In genomic region chr7:157047148-157047547, GRCh38 we compare ENCODE assay signal across 17 cellular contexts. TPM values are rescaled to one million over a fixed set of nuclear protein-coding genes. Genes with fewer than 3 reads are reported as not detected.
"Had no signal": no experiment of that assay in that cellular context is flagged by ENCODE, and none has a peak within 500 bp of the region (broad histone marks: within the 10 kb centered on the region; RNA-seq: fewer than 3 reads in every experiment).

No MANE protein-coding gene starts in this region.

- H3K36me3 ChIP-seq: stomach had no signal

- H3K4me3 Mint-ChIP-seq: activated naive CD8-positive, alpha-beta T cell treated with anti-CD3 and anti-CD28 coated beads for 36 hours; activated T-cell treated with anti-CD3 and anti-CD28 coated beads, Interleukin-2, amount 50 U/mL, for 72 hours; memory B cell; natural killer cell treated with Interleukin-12 subunit alpha and Interleukin-12 subunit beta and Interleukin-15 and Interleukin-18, amount 100 ng/mL, for 72 hours; T-helper 2 cell treated with Interferon-gamma antibody and Interleukin-4, amounts not matched to agents 5 μg/mL and 100 μg/mL, for 36 hours had no signal

- H3K9me3 Mint-ChIP-seq: activated naive CD8-positive, alpha-beta T cell treated with anti-CD3 and anti-CD28 coated beads for 36 hours; activated T-cell treated with anti-CD3 and anti-CD28 coated beads, Interleukin-2, amount 50 U/mL, for 72 hours; natural killer cell treated with Interleukin-12 subunit alpha and Interleukin-12 subunit beta and Interleukin-15 and Interleukin-18, amount 100 ng/mL, for 72 hours; T-helper 2 cell treated with Interferon-gamma antibody and Interleukin-4, amounts not matched to agents 5 μg/mL and 100 μg/mL, for 36 hours had no signal

- H3K9me3 ChIP-seq: psoas muscle, stomach had no signal

- DNase-seq: activated CD4-positive, alpha-beta T cell treated with anti-CD3 and anti-CD28 coated beads for 1 hour; activated CD4-positive, alpha-beta T cell treated with anti-CD3 and anti-CD28 coated beads, Interleukin-2, amount 50 U/mL, for 48 hours; activated CD8-positive, alpha-beta memory T cell treated with anti-CD3 and anti-CD28 coated beads, Interleukin-2, amount 50 U/mL, for 4 hours; activated gamma-delta T cell treated with Interleukin-2 at 50 U/mL for 16 hours; activated naive CD8-positive, alpha-beta T cell treated with anti-CD3 and anti-CD28 coated beads for 36 hours; activated T-cell treated with anti-CD3 and anti-CD28 coated beads, Interleukin-2, amount 50 U/mL, for 72 hours; hippocampal formation; left cardiac atrium; nucleus accumbens; psoas muscle; stimulated activated CD4-positive, alpha-beta T cell treated with anti-CD3 and anti-CD28 coated beads, Interleukin-4, amount 100 ng/mL, for 24 hours; stomach had no signal

- H3K4me1 ChIP-seq: psoas muscle had no signal

- H3K36me3 Mint-ChIP-seq: activated naive CD8-positive, alpha-beta T cell treated with anti-CD3 and anti-CD28 coated beads for 36 hours; memory B cell; natural killer cell treated with Interleukin-12 subunit alpha and Interleukin-12 subunit beta and Interleukin-15 and Interleukin-18, amount 100 ng/mL, for 72 hours had no signal

- H3K4me1 Mint-ChIP-seq: activated naive CD8-positive, alpha-beta T cell treated with anti-CD3 and anti-CD28 coated beads for 36 hours; memory B cell had no signal

- H3K4me3 ChIP-seq: psoas muscle, stomach had no signal

- H3K27ac ChIP-seq: psoas muscle, stomach had no signal

- H3K27ac Mint-ChIP-seq: activated naive CD8-positive, alpha-beta T cell treated with anti-CD3 and anti-CD28 coated beads for 36 hours; activated T-cell treated with anti-CD3 and anti-CD28 coated beads, Interleukin-2, amount 50 U/mL, for 72 hours; memory B cell; natural killer cell treated with Interleukin-12 subunit alpha and Interleukin-12 subunit beta and Interleukin-15 and Interleukin-18, amount 100 ng/mL, for 72 hours; T-helper 2 cell treated with Interferon-gamma antibody and Interleukin-4, amounts not matched to agents 5 μg/mL and 100 μg/mL, for 36 hours had no signal

RNA-seq across cellular contexts. Expression of gene MNX1, which starts 36.7 kb away (rescaled TPM):
- total RNA-seq: activated naive CD8-positive, alpha-beta T cell treated with anti-CD3 and anti-CD28 coated beads for 36 hours; chondrocyte; left cardiac atrium; natural killer cell treated with Interleukin-12 subunit alpha and Interleukin-12 subunit beta and Interleukin-15 and Interleukin-18, amount 100 ng/mL, for 72 hours; psoas muscle; urinary bladder had no signal
